20 cellular contexts compared by ENCODE assay signal in the genomic region with DNA sequence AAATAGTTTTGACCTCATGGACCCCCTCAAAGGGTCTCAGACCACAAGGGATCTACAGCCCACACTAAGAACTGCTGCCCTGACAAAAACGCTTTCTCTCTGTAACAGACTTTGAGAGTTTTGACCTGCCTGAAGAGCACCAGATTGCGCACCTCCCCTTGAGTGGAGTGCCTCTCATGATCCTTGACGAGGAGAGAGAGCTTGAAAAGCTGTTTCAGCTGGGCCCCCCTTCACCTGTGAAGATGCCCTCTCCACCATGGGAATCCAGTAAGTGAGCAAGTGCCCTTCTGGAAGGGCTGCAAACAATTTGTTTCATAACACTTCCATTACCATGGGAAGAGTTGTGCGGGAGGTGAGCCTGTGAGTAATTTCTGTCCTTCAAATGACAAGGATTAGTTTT. TPM values are rescaled to one million over a fixed set of nuclear protein-coding genes. Genes with fewer than 3 reads are reported as not detected.
"Had no signal": no experiment of that assay in that cellular context is flagged by ENCODE, and none has a peak within 500 bp of the region (broad histone marks: within the 10 kb centered on the region; RNA-seq: fewer than 3 reads in every experiment).

No MANE protein-coding gene starts in this region.

- H3K4me1 ChIP-seq: prostate gland, right atrium auricular region had no signal

- ATAC-seq: naive thymus-derived CD4-positive, alpha-beta T cell; sciatic nerve; stimulated activated naive CD8-positive, alpha-beta T cell treated with anti-CD3 and anti-CD28 coated beads, Interleukin-15, amount 100 ng/mL, for 72 hours had no signal

- DNase-seq: dorsolateral prefrontal cortex; effector CD4-positive, alpha-beta T cell; head of caudate nucleus; mammary epithelial cell; mesendoderm; midbrain; naive thymus-derived CD4-positive, alpha-beta T cell; stimulated activated CD4-positive, alpha-beta T cell treated with anti-CD3 and anti-CD28 coated beads, Interleukin-12 subunit alpha, Interleukin-12 subunit beta, amount 100 ng/mL, for 4 hours; stimulated activated CD4-positive, alpha-beta T cell treated with anti-CD3 and anti-CD28 coated beads, Interleukin-1b, Interleukin-23, amount 100 ng/mL, for 48 hours; stimulated activated CD4-positive, alpha-beta T cell treated with anti-CD3 and anti-CD28 coated beads, Interleukin-4, amount 100 ng/mL, for 1 hour; stimulated activated CD8-positive, alpha-beta memory T cell treated with anti-CD3 and anti-CD28 coated beads, Interleukin-4, amount 100 ng/mL, for 48 hours; stimulated activated naive CD4-positive, alpha-beta T cell; stimulated activated naive CD8-positive, alpha-beta T cell treated with anti-CD3 and anti-CD28 coated beads, Interleukin-15, amount 100 ng/mL, for 72 hours; trophoblast cell had no signal

- H3K9me3 ChIP-seq: prostate gland, right atrium auricular region, suprapubic skin had no signal

- H3K27ac ChIP-seq: dorsolateral prefrontal cortex, neural progenitor cell, prostate gland, right atrium auricular region, suprapubic skin had no signal

- H3K4me3 ChIP-seq: dorsolateral prefrontal cortex, neural progenitor cell, prostate gland, right atrium auricular region, smooth muscle cell, suprapubic skin had no signal

- H3K36me3 ChIP-seq: prostate gland, right atrium auricular region, suprapubic skin had no signal

- H3K27me3 ChIP-seq: dorsolateral prefrontal cortex, neural progenitor cell, right atrium auricular region, suprapubic skin had no signal

RNA-seq across cellular contexts. Expression of a gene that starts 57.2 kb away (rescaled TPM):
- total RNA-seq: naive thymus-derived CD4-positive, alpha-beta T cell had no signal
